8 cellular contexts compared by ENCODE assay signal in the genomic region with DNA sequence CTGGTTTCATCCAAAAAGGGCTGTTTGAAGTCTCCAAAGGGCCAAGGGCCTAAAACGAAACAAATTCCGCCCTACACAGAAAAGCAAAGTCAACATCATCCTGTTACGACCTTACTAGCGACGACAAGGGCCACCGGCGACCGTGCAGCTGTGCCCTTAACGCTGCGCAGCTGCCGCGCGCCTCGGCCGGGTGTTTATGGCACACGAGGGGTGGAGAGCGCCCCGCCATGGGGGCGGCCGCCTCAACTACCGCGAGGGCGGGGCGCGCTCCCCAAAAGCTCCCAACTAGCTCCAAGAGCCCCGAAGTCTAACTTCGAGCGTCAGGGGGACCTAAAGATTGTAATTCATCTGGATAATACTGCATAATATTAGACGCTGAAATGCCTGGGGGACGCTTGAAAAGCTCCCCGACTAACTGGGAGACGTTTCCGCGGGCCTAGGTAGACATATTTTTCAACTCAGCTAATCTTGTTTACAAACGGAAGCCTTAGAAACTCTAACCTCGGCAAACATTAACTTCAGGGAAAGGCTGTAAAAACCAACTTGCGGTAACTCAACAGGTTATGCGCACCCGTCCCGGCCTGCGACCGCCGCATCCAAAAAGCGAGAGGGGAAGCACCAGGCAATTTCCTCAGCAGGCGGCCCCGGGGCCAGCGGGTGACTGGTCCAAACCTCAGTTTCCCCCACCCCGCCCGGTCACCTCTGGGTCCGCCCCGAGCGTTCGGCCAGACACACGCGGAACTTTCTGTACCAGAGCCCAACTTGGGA. TPM values are rescaled to one million over a fixed set of nuclear protein-coding genes. Genes with fewer than 3 reads are reported as not detected.
DNase-seq lines count a peak whose midpoint lies in the region; ATAC-seq lines count a peak whose summit lies in the region.

No MANE protein-coding gene starts in this region.

- H3K36me3 ChIP-seq in endocrine pancreas (ENCODE audit: control insufficient read depth, insufficient read depth, low read length), result no peaks in the 10 kb centered on the region

- H3K4me3 ChIP-seq in endocrine pancreas (ENCODE audit: control insufficient read depth, insufficient read depth, low read length) (peak overlapping the region; percentile 95), mononuclear cell (ENCODE audit: low read length) (peak overlapping the region; percentile 73)

- peak overlapping the region; percentile 83 for H3K9ac ChIP-seq in endocrine pancreas (ENCODE audit: control insufficient read depth, insufficient read depth, low read length)

- H3K4me1 ChIP-seq in endocrine pancreas (ENCODE audit: control insufficient read depth, insufficient read depth, low read length) (peaks cover 17% of the 10 kb centered on the region), mononuclear cell (ENCODE audit: insufficient read depth, low read length) (peaks cover 73% of the 10 kb centered on the region)

- H3K27me3 ChIP-seq in endocrine pancreas (ENCODE audit: control insufficient read depth, insufficient read depth, low read length) (no peaks in the 10 kb centered on the region), mononuclear cell (ENCODE audit: insufficient read depth, low read length) (no peaks in the 10 kb centered on the region)

- H3K9me3 ChIP-seq in endocrine pancreas (ENCODE audit: control insufficient read depth, low read length) (no peaks in the 10 kb centered on the region), mononuclear cell (ENCODE audit: low read depth, low read length) (no peaks in the 10 kb centered on the region)

- ATAC-seq in GM18907 (IDR thresholded peaks at IDR 0.05; ENCODE audit: unreplicated experiment) (peak; percentile 71), HG03159 (IDR thresholded peaks at IDR 0.05; ENCODE audit: unreplicated experiment) (peak; percentile 62)

- DNase-seq in AML-193 (lab: John Stamatoyannopoulos, UW) (peak; percentile 54 to 62), NCI-H69 (lab: John Stamatoyannopoulos, UW) (peak; percentile 90)
- peak; percentile 50 to 60 for DNase-seq in activated CD8-positive, alpha-beta memory T cell treated with anti-CD3 and anti-CD28 coated beads for 1 hour (ENCODE audit: extremely low read depth in 1 of 2, low read depth in 1 of 2)
- peak; percentile 50 for DNase-seq in stimulated activated CD8-positive, alpha-beta memory T cell treated with anti-CD3 and anti-CD28 coated beads, Interleukin-4, amount 100 ng/mL, for 24 hours (ENCODE audit: low read depth)

RNA-seq across cellular contexts. Expression of a gene that starts 0.7 kb away (rescaled TPM):
- total RNA-seq in mononuclear cell, result 381 TPM

Comparison
In these comparisons a context has a peak if more than half of its experiments do, and no peak if none do; other contexts are left out.
1. Peak in every context shown above with its lines: DNase-seq, ATAC-seq and H3K4me3 ChIP-seq.